ENCODE assay signal across 21 cellular contexts in the genomic region with DNA sequence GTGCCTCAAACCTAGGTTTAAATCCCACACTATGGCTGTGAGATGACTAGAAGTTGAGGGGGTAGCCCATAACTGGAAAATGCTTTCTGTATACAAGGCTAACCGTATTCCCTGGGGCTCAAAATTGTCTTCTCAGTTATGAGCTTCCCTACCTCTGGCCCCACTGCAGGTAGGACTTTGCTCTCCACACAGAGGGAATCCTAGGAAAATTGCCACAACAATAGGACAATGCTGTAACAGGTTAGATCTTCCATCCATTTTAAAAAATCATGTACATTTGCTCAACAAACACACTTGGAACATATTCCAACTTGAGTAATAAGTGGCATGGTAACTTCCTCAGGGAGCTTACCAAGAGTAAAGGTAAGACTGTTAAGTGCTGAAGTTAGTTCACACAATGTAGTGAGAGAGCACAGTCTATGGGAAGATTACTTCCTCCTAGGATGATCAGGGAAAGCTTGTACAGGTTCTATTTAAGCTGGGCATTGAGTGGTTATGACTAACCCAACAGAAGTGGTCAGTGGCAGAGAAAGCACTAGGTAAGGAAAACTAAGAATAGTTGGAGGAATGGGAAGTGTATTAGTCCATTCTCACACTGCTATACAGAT.
DNase-seq lines count a peak whose midpoint lies in the region; ATAC-seq, FAIRE-seq and TF ChIP-seq lines count a peak whose summit lies in the region.
"Had no signal": no experiment of that assay in that cellular context is flagged by ENCODE, and none has a peak within 500 bp of the region (broad histone marks: within the 10 kb centered on the region; RNA-seq: fewer than 3 reads in every experiment).

No MANE protein-coding gene starts in this region.

- H3K27me3 ChIP-seq in Panc1 (ENCODE audit: control insufficient read depth, insufficient read depth, low read length) (no peaks in the 10 kb centered on the region), hepatocyte (no peaks in the 10 kb centered on the region)
- H3K27me3 ChIP-seq: MG63 had no signal

- WGBS in hepatocyte (ENCODE audit: low lambda C conversion rate, missing lambda C conversion rate): 89% methylated on average over 1 of the region's 1 CpG

- H3K36me3 ChIP-seq in Panc1 (ENCODE audit: control insufficient read depth, insufficient read depth, low read length) (no peaks in the 10 kb centered on the region), hepatocyte (replicated peaks; ENCODE audit: insufficient read depth, low read depth) (no peaks in the 10 kb centered on the region)

- no peaks in the 10 kb centered on the region for H3K9me3 Mint-ChIP-seq in activated T-cell treated with anti-CD3 and anti-CD28 coated beads, Interleukin-2, amount 50 U/mL, for 72 hours

- in situ Hi-C loops in Panc1 (cut with HindIII; ENCODE audit: low pct_unique_long_range_greater_than_20kb, low sequenced_read_pairs): no loop called here

- H3K27ac Mint-ChIP-seq in activated T-cell treated with anti-CD3 and anti-CD28 coated beads, Interleukin-2, amount 50 U/mL, for 72 hours: no peak overlapping the region
- H3K27ac Mint-ChIP-seq: CD4-positive, CD25-positive, alpha-beta regulatory T cell had no signal

- H3K79me2 ChIP-seq in hepatocyte: no peaks in the 10 kb centered on the region

- no peak overlapping the region for H3K4me3 ChIP-seq in Panc1 (ENCODE audit: low read depth in 2 of 2, low read length in 2 of 2)
- H3K4me3 ChIP-seq in hepatocyte: no peak overlapping the region
- H3K4me3 ChIP-seq: MG63 had no signal

- peak; percentile 11 for FAIRE-seq in GM19239 (lab: Jason Lieb, UNC)
- FAIRE-seq: GM12891, H1 had no signal

- peaks cover 6% of the 10 kb centered on the region for H3K4me1 Mint-ChIP-seq in activated T-cell treated with anti-CD3 and anti-CD28 coated beads, Interleukin-2, amount 50 U/mL, for 72 hours (ENCODE audit: low read depth)

- H3K27me3 Mint-ChIP-seq in activated T-cell treated with anti-CD3 and anti-CD28 coated beads, Interleukin-2, amount 50 U/mL, for 72 hours (ENCODE audit: low read depth): peaks cover 46% of the 10 kb centered on the region

- BruUV-seq in Panc1 (replicated peaks; lab: Mats Ljungman, UMichigan): no TSS peak

- intact Hi-C loops in Panc1 (cut with micrococcal nuclease; ENCODE audit: unreplicated experiment): no loop called here

- H3K4me1 ChIP-seq in Panc1 (ENCODE audit: control insufficient read depth, insufficient read depth, low read length) (0 out of 2 replicates have a peak, but pooled peaks cover 2% of the 10 kb centered on the region), hepatocyte (ENCODE audit: insufficient read depth) (peaks cover 13% of the 10 kb centered on the region)

- TF ChIP-seq CTCF in Panc1 (IDR thresholded peaks at IDR 0.05) (no peak), hepatocyte (IDR thresholded peaks at IDR 0.05; ENCODE audit: poor library complexity) (no peak)

- H2AFZ ChIP-seq in hepatocyte: no peak overlapping the region

- peak; percentile 9; the same call in 1 of the 2 replicates for ATAC-seq in Panc1
- no peak for ATAC-seq in activated T-cell treated with anti-CD3 and anti-CD28 coated beads, Interleukin-2, amount 50 U/mL, for 72 hours (replicated peaks in 1 of 2)
- ATAC-seq in HG02678 (IDR thresholded peaks at IDR 0.05; ENCODE audit: unreplicated experiment): no peak

- no peaks in the 10 kb centered on the region for H4K20me1 ChIP-seq in hepatocyte (ENCODE audit: insufficient read depth, poor library complexity, severe bottlenecking)

- no peak overlapping the region for H3K27ac ChIP-seq in Panc1 (ENCODE audit: low read length)
- H3K27ac ChIP-seq in hepatocyte: peak overlapping the region; percentile 25

- CTCF ChIA-PET in Panc1 (lab: Charles Lee): no interaction called here

- no peak overlapping the region for H3K4me3 Mint-ChIP-seq in activated T-cell treated with anti-CD3 and anti-CD28 coated beads, Interleukin-2, amount 50 U/mL, for 72 hours
- H3K4me3 Mint-ChIP-seq: CD4-positive, CD25-positive, alpha-beta regulatory T cell had no signal

- DNase-seq in GM19239 (ENCODE audit: insufficient read length, low spot score) (no peak), Panc1 (ENCODE audit: low read depth, low spot score) (no peak), hepatocyte (ENCODE audit: low spot score) (peak; percentile 7), renal cortical epithelial cell (ENCODE audit: low read depth) (peak; percentile 46), HCEC 1CT (no peak), RKO (ENCODE audit: low spot score) (no peak)
- DNase-seq in activated T-cell treated with anti-CD3 and anti-CD28 coated beads, Interleukin-2, amount 50 U/mL, for 72 hours: no peak
- DNase-seq: CD4-positive, CD25-positive, alpha-beta regulatory T cell; DND-41; Kasumi-1; MG63; NCI-H1417; NCI-H1694 treated with DMSO at 0.1 percent for 48 hours; NCI-H2081 treated with DMSO at 0.1 percent for 48 hours; NCI-H446; NCI-H526; SHP77; SK-N-SH had no signal

- no peaks in the 10 kb centered on the region for H3K9me2 ChIP-seq in hepatocyte (replicated peaks; ENCODE audit: insufficient read depth)
- H3K9me2 ChIP-seq: SK-N-SH had no signal

- no peaks in the 10 kb centered on the region for H3K36me3 Mint-ChIP-seq in activated T-cell treated with anti-CD3 and anti-CD28 coated beads, Interleukin-2, amount 50 U/mL, for 72 hours (ENCODE audit: insufficient read depth in 2 of 2)

- POLR2A ChIA-PET in Panc1 (lab: Charles Lee): no interaction called here

- H3K9me3 ChIP-seq in Panc1 (ENCODE audit: control insufficient read depth, insufficient read depth, low read depth, low read length): no peaks in the 10 kb centered on the region
- no peaks in the 10 kb centered on the region for H3K9me3 ChIP-seq in hepatocyte (ENCODE audit: low read depth)
- H3K9me3 ChIP-seq: MG63, SK-N-SH had no signal

- peak overlapping the region; percentile 27 for H3K4me2 ChIP-seq in hepatocyte
- H3K4me2 ChIP-seq: SK-N-SH had no signal

Comparison
In these comparisons a context has a peak if more than half of its experiments do, and no peak if none do; other contexts are left out.
1. DNase-seq: peak in hepatocyte (single experiment) and renal cortical epithelial cell (single experiment); none in GM19239 (single experiment), Panc1 (single experiment), HCEC 1CT (single experiment), activated T-cell treated with anti-CD3 and anti-CD28 coated beads, Interleukin-2, amount 50 U/mL, for 72 hours (0 of 2) and RKO (single experiment).